ENCODE assay signal across 1 cellular context in genomic region chr19:20544667-20545333, GRCh38.
A peak's percentile ranks its signal among the peaks of the same experiment; 100 is the strongest.
TF ChIP-seq lines count a peak whose summit lies in the region.

No MANE protein-coding gene starts in this region.

TF ChIP-seq in GM12878, 131 proteins besides CTCF, POLR2A, EP300 and RAD21:
- TF ChIP-seq KLF5 (IDR thresholded peaks at IDR 0.05; ENCODE audit: partially characterized antibody) (peak; percentile 63), ZNF274 (IDR thresholded peaks at IDR 0.05; ENCODE audit: insufficient read depth, insufficient read length) (peak; percentile 84), CBX5 (IDR thresholded peaks at IDR 0.05; ENCODE audit: low read depth) (peak; percentile 84)
